In the genomic region with DNA sequence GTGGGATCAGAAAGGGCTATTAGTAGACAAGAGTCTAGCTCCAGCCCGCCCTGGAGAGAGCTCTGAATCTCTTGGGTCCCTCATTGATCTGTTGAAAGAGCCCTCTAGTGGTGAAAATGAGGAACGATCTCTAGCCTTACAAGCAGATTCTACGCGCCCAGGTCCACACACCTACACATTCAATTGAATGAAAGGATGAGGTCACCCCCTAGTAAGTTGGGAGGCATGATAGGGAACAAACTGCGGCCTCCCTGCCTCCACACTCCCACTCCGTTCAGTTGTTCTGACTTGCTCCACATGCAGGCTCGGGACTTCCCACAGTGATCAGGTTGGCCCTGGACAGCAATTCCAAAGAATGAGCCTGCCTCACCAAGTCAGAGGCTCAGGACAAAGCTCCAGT, we compare ENCODE assay signal across 9 cellular contexts. TPM values are rescaled to one million over a fixed set of nuclear protein-coding genes. Genes with fewer than 3 reads are reported as not detected.
DNase-seq lines count a peak whose midpoint lies in the region; ATAC-seq and TF ChIP-seq lines count a peak whose summit lies in the region.
"Had no signal": no experiment of that assay in that cellular context is flagged by ENCODE, and none has a peak within 500 bp of the region (broad histone marks: within the 10 kb centered on the region; RNA-seq: fewer than 3 reads in every experiment).

No MANE protein-coding gene starts in this region.

- H3K9me3 ChIP-seq in NT2/D1 (ENCODE audit: insufficient read depth, low read length) = no peaks in the 10 kb centered on the region
- H3K9me3 ChIP-seq: SJSA1 had no signal

- H3K9ac ChIP-seq in NT2/D1 (ENCODE audit: insufficient read length, low read depth) = no peak overlapping the region

- no peaks in the 10 kb centered on the region for H3K9me3 Mint-ChIP-seq in Calu3 (ENCODE audit: low read depth, unreplicated experiment)

- DNase-seq in Calu3 = peak; percentile 27
- DNase-seq in HFF-Myc (ENCODE audit: extremely low read depth, low read depth) = no peak
- DNase-seq in NT2/D1 (ENCODE audit: low read depth, low spot score) = peak; percentile 70
- peak; percentile 5 for DNase-seq in activated T-helper 9 cell treated with anti-CD3 and anti-CD28 coated beads, Interleukin-2, amount 50 U/mL, for 16 hours (ENCODE audit: low read depth)
- peak; percentile 16 for DNase-seq in glomerular endothelial cell (ENCODE audit: extremely low read depth, low read depth, low spot score)
- peak; percentile 75 for DNase-seq in putamen (ENCODE audit: low spot score)
- no peak for DNase-seq in A172 (ENCODE audit: low spot score)

- no peak overlapping the region for H3K27ac Mint-ChIP-seq in Calu3 (ENCODE audit: unreplicated experiment)

- intact Hi-C loops in Calu3 (cut with micrococcal nuclease; ENCODE audit: unreplicated experiment) = loop anchor here (1.0 to 5.0 kb wide), 3 partner anchors 182 to 249 kb away; no protein-coding TSS in a partner anchor

- CTCF ChIA-PET in Calu3 (lab: Charles Lee) = interaction anchor here (0.5 to 1.9 kb wide), 13 partner anchors 12 to 357 kb away, joined by 3 to 22 read pairs (median 3); no protein-coding TSS in a partner anchor

- no TSS peak for BruUV-seq in Calu3 (replicated peaks; lab: Mats Ljungman, UMichigan)

- peaks cover 81% of the 10 kb centered on the region for H3K27me3 Mint-ChIP-seq in Calu3 (ENCODE audit: unreplicated experiment)

- no peak for ATAC-seq in GM19455 (IDR thresholded peaks at IDR 0.05; ENCODE audit: unreplicated experiment)

- H3K4me3 Mint-ChIP-seq in Calu3 (ENCODE audit: low read depth, unreplicated experiment) = no peak overlapping the region

- peaks cover 49% of the 10 kb centered on the region for H3K27me3 ChIP-seq in NT2/D1 (ENCODE audit: insufficient read depth, insufficient read length)

- H3K36me3 Mint-ChIP-seq in Calu3 (ENCODE audit: insufficient read depth, unreplicated experiment) = no peaks in the 10 kb centered on the region

- TF ChIP-seq CTCF in Calu3 (IDR thresholded peaks at IDR 0.05; ENCODE audit: unreplicated experiment) = peak; percentile 82
- peak; percentile 59 for TF ChIP-seq CTCF in HFF-Myc (IDR thresholded peaks at IDR 0.05; ENCODE audit: low read depth, low read length, missing control alignments)

- H3K36me3 ChIP-seq in NT2/D1 (ENCODE audit: insufficient read depth, insufficient read length, low read length) = no peaks in the 10 kb centered on the region
- H3K36me3 ChIP-seq: SJSA1 had no signal

- H3K4me1 ChIP-seq in NT2/D1 (ENCODE audit: insufficient read depth, insufficient read length) = no peaks in the 10 kb centered on the region
- H3K4me1 ChIP-seq: SJSA1 had no signal

- H3K4me3 ChIP-seq in HFF-Myc (replicated peaks; ENCODE audit: low read depth, low read length) = no peak overlapping the region
- no peak overlapping the region for H3K4me3 ChIP-seq in NT2/D1 (ENCODE audit: insufficient read length, low read depth)
- H3K4me3 ChIP-seq: SJSA1 had no signal

- no peaks in the 10 kb centered on the region for H3K4me1 Mint-ChIP-seq in Calu3 (ENCODE audit: low read depth, unreplicated experiment)

RNA-seq across cellular contexts. Expression of a gene that starts 2.9 kb away (rescaled TPM):
- not detected in 2 replicates for total RNA-seq in Calu3 (2022)
- total RNA-seq in glomerular endothelial cell = not detected in 2 replicates
- total RNA-seq in A172 (2014; rRNA removed; shearing (Covaris generic)) = not detected in 2 replicates
- total RNA-seq: SJSA1 had no signal

Comparison
In these comparisons a context has a peak if more than half of its experiments do, and no peak if none do; other contexts are left out.
1. DNase-seq: peak in Calu3 (single experiment), NT2/D1 (single experiment), activated T-helper 9 cell treated with anti-CD3 and anti-CD28 coated beads, Interleukin-2, amount 50 U/mL, for 16 hours (single experiment), glomerular endothelial cell (single experiment) and putamen (single experiment); none in HFF-Myc (single experiment) and A172 (single experiment).